In the genomic region with DNA sequence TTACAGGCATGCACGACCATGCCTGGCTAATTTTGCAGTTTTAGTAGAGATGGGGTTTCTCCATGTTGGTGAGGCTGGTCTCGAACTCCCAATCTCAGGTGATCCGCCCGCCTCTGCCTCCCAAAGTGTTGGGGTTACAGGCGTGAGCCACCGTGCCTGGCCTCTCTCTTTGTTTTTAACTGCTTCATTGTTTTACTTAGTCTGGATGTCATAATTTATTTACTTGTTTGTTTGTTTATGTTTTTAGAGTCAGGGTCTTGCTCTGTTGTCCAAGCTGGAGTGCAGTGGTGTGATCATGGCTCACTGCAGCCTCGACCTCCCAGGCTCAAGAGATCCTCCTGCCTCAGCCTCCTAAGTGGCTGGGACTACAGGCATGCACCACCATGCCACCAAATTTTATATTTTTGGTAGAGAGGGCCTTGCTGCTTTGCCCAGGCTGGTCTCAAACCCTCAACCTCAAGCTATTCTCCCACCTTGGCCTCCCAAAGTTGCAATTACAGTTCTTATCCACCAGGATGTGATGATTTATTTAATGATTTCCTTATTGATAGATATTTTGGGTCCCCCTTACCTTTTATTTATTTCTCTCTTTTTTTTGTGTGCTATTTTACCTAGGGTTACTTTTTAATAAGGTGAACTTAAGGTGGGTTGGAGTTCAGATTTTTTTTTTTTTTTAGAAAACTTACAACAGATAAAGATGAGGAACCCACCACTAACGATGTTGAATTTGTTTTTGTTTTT, we compare ENCODE assay signal across 27 cellular contexts. TPM values are rescaled to one million over a fixed set of nuclear protein-coding genes. Genes with fewer than 3 reads are reported as not detected.
DNase-seq lines count a peak whose midpoint lies in the region; ATAC-seq and TF ChIP-seq lines count a peak whose summit lies in the region.
"Had no signal": no experiment of that assay in that cellular context is flagged by ENCODE, and none has a peak within 500 bp of the region (broad histone marks: within the 10 kb centered on the region; RNA-seq: fewer than 3 reads in every experiment).

No MANE protein-coding gene starts in this region.

- ATAC-seq in HG02981 (IDR thresholded peaks at IDR 0.05; ENCODE audit: unreplicated experiment) (no peak), GM18519 (IDR thresholded peaks at IDR 0.05; ENCODE audit: low FRiP score, unreplicated experiment) (no peak)
- ATAC-seq: gastroesophageal sphincter, GM12878, left lung had no signal

- H3K27me3 Mint-ChIP-seq in chondrocyte (ENCODE audit: low read depth) (peaks cover 4% of the 10 kb centered on the region), neural crest cell (ENCODE audit: low read depth) (no peaks in the 10 kb centered on the region)
- no peaks in the 10 kb centered on the region for H3K27me3 Mint-ChIP-seq in T-helper 2 cell treated with Interferon-gamma antibody and Interleukin-4, amounts not matched to agents 5 μg/mL and 100 μg/mL, for 36 hours (ENCODE audit: low read depth)

- POLR2A ChIA-PET in A673 (lab: Charles Lee; ENCODE audit: low non-redundant PET) (no interaction called here), HEK293 (lab: Yijun Ruan, JAX) (no interaction called here)

- no peak overlapping the region for H3K4me3 ChIP-seq in A673 (ENCODE audit: low read depth, low read length, poor library complexity, severe bottlenecking)
- H3K4me3 ChIP-seq in HEK293 (ENCODE audit: low read depth, low read length): no peak overlapping the region
- H3K4me3 ChIP-seq in esophagus squamous epithelium: no peak overlapping the region
- H3K4me3 ChIP-seq: gastroesophageal sphincter, GM12878, left lung, prostate gland, SJCRH30, upper lobe of left lung had no signal

- H3K9me3 ChIP-seq in A673 (ENCODE audit: low read depth, low read length, poor library complexity, severe bottlenecking): no peaks in the 10 kb centered on the region
- no peaks in the 10 kb centered on the region for H3K9me3 ChIP-seq in HEK293 (ENCODE audit: control insufficient read depth, insufficient read depth, low read depth, low read length)
- H3K9me3 ChIP-seq in esophagus squamous epithelium: no peaks in the 10 kb centered on the region
- H3K9me3 ChIP-seq: gastroesophageal sphincter, left lung, prostate gland, SJCRH30, upper lobe of left lung had no signal

- no peak overlapping the region for H3K27ac Mint-ChIP-seq in chondrocyte (ENCODE audit: unreplicated experiment)
- H3K27ac Mint-ChIP-seq in neural crest cell (ENCODE audit: unreplicated experiment): no peak overlapping the region
- H3K27ac Mint-ChIP-seq in T-helper 2 cell treated with Interferon-gamma antibody and Interleukin-4, amounts not matched to agents 5 μg/mL and 100 μg/mL, for 36 hours: no peak overlapping the region

- H3K27me3 ChIP-seq in A673 (replicated peaks; ENCODE audit: insufficient read depth, low read depth, low read length, poor library complexity) (no peaks in the 10 kb centered on the region), esophagus squamous epithelium (no peaks in the 10 kb centered on the region)
- H3K27me3 ChIP-seq: brain microvascular endothelial cell, left lung, SJCRH30, upper lobe of left lung had no signal

- no peak for TF ChIP-seq POLR2A in esophagus squamous epithelium (IDR thresholded peaks at IDR 0.05)

- H3K27ac ChIP-seq in A673 (ENCODE audit: low read depth, low read length, poor library complexity, severe bottlenecking) (no peak overlapping the region), HEK293 (ENCODE audit: extremely low read depth, low read depth, low read length) (no peak overlapping the region), esophagus squamous epithelium (no peak overlapping the region)
- H3K27ac ChIP-seq: brain microvascular endothelial cell, gastroesophageal sphincter, left lung, prostate gland, SJCRH30, upper lobe of left lung had no signal

- DNase-seq in A673 (ENCODE audit: low spot score) (no peak), chondrocyte (ENCODE audit: low spot score) (no peak), neural crest cell (ENCODE audit: low read depth, low spot score) (no peak), esophagus squamous epithelium (lab: John Stamatoyannopoulos, UW) (no peak)
- DNase-seq in T-helper 2 cell treated with Interferon-gamma antibody and Interleukin-4, amounts not matched to agents 5 μg/mL and 100 μg/mL, for 36 hours (ENCODE audit: low spot score): no peak
- DNase-seq: activated CD4-positive, alpha-beta T cell treated with anti-CD3 and anti-CD28 coated beads for 4 hours; activated CD8-positive, alpha-beta memory T cell treated with anti-CD3 and anti-CD28 coated beads for 24 hours; activated gamma-delta T cell treated with Interleukin-2 at 50 U/mL for 16 hours; activated T-cell treated with anti-CD3 and anti-CD28 coated beads, Interleukin-2, amount 50 U/mL, for 1 hour; AML-193; brain microvascular endothelial cell; DMS79; hypothalamus; left lung; NCI-H2107; stimulated activated CD8-positive, alpha-beta memory T cell treated with anti-CD3 and anti-CD28 coated beads, Interleukin-4, amount 100 ng/mL, for 48 hours; upper lobe of left lung had no signal

- H3K4me1 Mint-ChIP-seq in chondrocyte (ENCODE audit: low read depth) (peaks cover 3% of the 10 kb centered on the region), neural crest cell (peaks cover 19% of the 10 kb centered on the region)
- H3K4me1 Mint-ChIP-seq in T-helper 2 cell treated with Interferon-gamma antibody and Interleukin-4, amounts not matched to agents 5 μg/mL and 100 μg/mL, for 36 hours (ENCODE audit: low read depth): peaks cover 29% of the 10 kb centered on the region

- H3K4me1 ChIP-seq in A673 (ENCODE audit: insufficient read depth, low read length, poor library complexity, severe bottlenecking) (peaks cover 43% of the 10 kb centered on the region), HEK293 (ENCODE audit: control insufficient read depth, insufficient read depth, low read length) (no peaks in the 10 kb centered on the region), esophagus squamous epithelium (peaks cover 5 to 11% (median 5%) of the 10 kb centered on the region in 3 donors)
- H3K4me1 ChIP-seq: gastroesophageal sphincter, left lung, prostate gland, upper lobe of left lung had no signal

- CTCF ChIA-PET in A673 (lab: Charles Lee) (no interaction called here), HEK293 (lab: Yijun Ruan, JAX) (interaction anchor here (0.6 kb wide), 2 partner anchors 236 to 401 kb away, joined by 3 to 4 read pairs; no protein-coding TSS in a partner anchor)

- H3K9me3 Mint-ChIP-seq in chondrocyte (ENCODE audit: low read depth) (no peaks in the 10 kb centered on the region), neural crest cell (no peaks in the 10 kb centered on the region)
- H3K9me3 Mint-ChIP-seq in T-helper 2 cell treated with Interferon-gamma antibody and Interleukin-4, amounts not matched to agents 5 μg/mL and 100 μg/mL, for 36 hours: no peaks in the 10 kb centered on the region
- H3K9me3 Mint-ChIP-seq: IgD-negative memory B cell had no signal

- no peak overlapping the region for H3K4me3 Mint-ChIP-seq in chondrocyte (ENCODE audit: unreplicated experiment)
- H3K4me3 Mint-ChIP-seq in neural crest cell: no peak overlapping the region
- no peak overlapping the region for H3K4me3 Mint-ChIP-seq in T-helper 2 cell treated with Interferon-gamma antibody and Interleukin-4, amounts not matched to agents 5 μg/mL and 100 μg/mL, for 36 hours
- H3K4me3 Mint-ChIP-seq: IgD-negative memory B cell had no signal

- intact Hi-C loops in A673 (cut with micrococcal nuclease; ENCODE audit: unreplicated experiment) (no loop called here), esophagus squamous epithelium (cut with DNase I) (no loop called here)

- H3K36me3 ChIP-seq in A673 (ENCODE audit: insufficient read depth, low read length, poor library complexity, severe bottlenecking): no peaks in the 10 kb centered on the region
- no peaks in the 10 kb centered on the region for H3K36me3 ChIP-seq in HEK293 (ENCODE audit: control insufficient read depth in 2 of 2, insufficient read depth in 1 of 2, low read length in 2 of 2)
- no peaks in the 10 kb centered on the region for H3K36me3 ChIP-seq in esophagus squamous epithelium
- H3K36me3 ChIP-seq: brain microvascular endothelial cell, gastroesophageal sphincter, left lung, prostate gland, SJCRH30, upper lobe of left lung had no signal

- no TSS peak for BruUV-seq in A673 (replicated peaks; lab: Mats Ljungman, UMichigan)

- peak; percentile 27; the same call in 1 of the 2 replicates for TF ChIP-seq CTCF in A673 (conservative IDR thresholded peaks at IDR 0.05; ENCODE audit: low read depth, low read length)
- no peak for TF ChIP-seq CTCF in HEK293 (tag by site-specific recombination; IDR thresholded peaks at IDR 0.05)
- TF ChIP-seq CTCF in chondrocyte (IDR thresholded peaks at IDR 0.05): peak; percentile 17
- peak; percentile 45 for TF ChIP-seq CTCF in neural crest cell (conservative IDR thresholded peaks at IDR 0.05)
- no peak for TF ChIP-seq CTCF in esophagus squamous epithelium (IDR thresholded peaks at IDR 0.05)

- 80 to 83% methylated on average over 8 of the region's 8 CpGs for WGBS in esophagus squamous epithelium, 2 donors

- no peaks in the 10 kb centered on the region for H3K36me3 Mint-ChIP-seq in chondrocyte (ENCODE audit: low read depth)
- H3K36me3 Mint-ChIP-seq in neural crest cell (ENCODE audit: low read depth): no peaks in the 10 kb centered on the region
- no peaks in the 10 kb centered on the region for H3K36me3 Mint-ChIP-seq in T-helper 2 cell treated with Interferon-gamma antibody and Interleukin-4, amounts not matched to agents 5 μg/mL and 100 μg/mL, for 36 hours (ENCODE audit: low read depth)
- H3K36me3 Mint-ChIP-seq: IgD-negative memory B cell had no signal

TF ChIP-seq in HEK293, 187 proteins besides CTCF, POLR2A, EP300 and RAD21:
- TF ChIP-seq ZNF549 (tag by site-specific recombination; IDR thresholded peaks at IDR 0.05) (no peak), ZBTB26 (tag by site-specific recombination; optimal IDR thresholded peaks at IDR 0.05) (no peak), ZNF248 (tag by site-specific recombination; IDR thresholded peaks at IDR 0.05) (no peak), ZNF211 (tag by site-specific recombination; IDR thresholded peaks at IDR 0.05; ENCODE audit: low read depth) (no peak), ZNF121 (tag by site-specific recombination; IDR thresholded peaks at IDR 0.05) (peak; percentile 79), IKZF3 (tag by site-specific recombination; IDR thresholded peaks at IDR 0.05) (no peak), ZXDB (tag by site-specific recombination; IDR thresholded peaks at IDR 0.05) (no peak)

RNA-seq across cellular contexts. Expression of gene ADA2, which starts 52.6 kb away (rescaled TPM):
- 4.1 and 4.9 TPM in 2 replicates for total RNA-seq in A673 (2021)
- total RNA-seq in chondrocyte: 2.9 to 4.6 TPM (median 4.3 TPM) in 3 replicates
- total RNA-seq in neural crest cell: 32.0 and 33.5 TPM in 2 replicates
- 10 to 100 TPM in 1 of 4 donors, 1 to 10 TPM in 3; 1.3 to 11.1 (median 5.3) TPM for total RNA-seq in esophagus squamous epithelium
- total RNA-seq: A172, NCI-H460 had no signal

Comparison
In these comparisons a context has a peak if more than half of its experiments do, and no peak if none do; other contexts are left out.
1. CTCF ChIP-seq: peak in A673 (single experiment), chondrocyte (single experiment) and neural crest cell (single experiment); none in HEK293 (single experiment) and esophagus squamous epithelium (0 of 6).